ENCODE assay signal across 27 cellular contexts in the genomic region with DNA sequence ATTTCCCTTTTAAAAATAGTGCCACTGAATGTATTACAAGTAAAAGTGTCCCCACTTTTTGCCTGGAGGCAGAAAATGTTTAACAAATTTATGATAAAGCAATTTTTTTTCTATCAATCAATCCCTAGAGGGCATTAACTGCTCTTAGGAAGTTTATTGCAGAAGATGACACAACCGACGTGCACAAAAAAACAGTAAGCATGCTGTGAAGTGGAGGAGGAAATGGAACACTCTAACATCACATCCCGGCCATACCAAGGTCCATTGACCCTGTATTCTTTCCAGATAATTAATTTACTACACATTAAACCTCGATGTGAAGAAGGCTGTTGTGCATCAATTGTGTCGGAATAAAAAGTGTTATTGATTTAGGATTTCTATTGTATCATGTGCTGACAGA.
"Had no signal": no experiment of that assay in that cellular context is flagged by ENCODE, and none has a peak within 500 bp of the region (broad histone marks: within the 10 kb centered on the region; RNA-seq: fewer than 3 reads in every experiment).

No MANE protein-coding gene starts in this region.

- H3K4me1 Mint-ChIP-seq: activated naive CD8-positive, alpha-beta T cell treated with anti-CD3 and anti-CD28 coated beads, Interleukin-2, amount 50 U/mL, for 24 hours; central memory CD8-positive, alpha-beta T cell had no signal

- ATAC-seq: activated CD8-positive, alpha-beta T cell treated with anti-CD3 and anti-CD28 coated beads, Interleukin-2, amount 10 ng/mL, durations not matched to agents 7 days and 5 days; activated naive CD4-positive, alpha-beta T cell treated with anti-CD3 and anti-CD28 coated beads, Interleukin-2, amount 50 U/mL, for 72 hours; activated naive CD8-positive, alpha-beta T cell treated with anti-CD3 and anti-CD28 coated beads, Interleukin-2, amount 50 U/mL, for 24 hours; body of pancreas; WTC11 had no signal

- H3K4me3 Mint-ChIP-seq: activated CD8-positive, alpha-beta T cell treated with anti-CD3 and anti-CD28 coated beads, Interleukin-2, amount 10 ng/mL, durations not matched to agents 7 days and 5 days; activated naive CD8-positive, alpha-beta T cell treated with anti-CD3 and anti-CD28 coated beads, Interleukin-2, amount 50 U/mL, for 24 hours; central memory CD8-positive, alpha-beta T cell; T-helper 1 cell treated with Interleukin-12 subunit alpha and Interleukin-12 subunit beta and Interleukin-4 antibody, amounts not matched to agents 30 μg/mL and 1 μg/mL, for 36 hours; WTC11 had no signal

- H3K36me3 ChIP-seq: ascending aorta had no signal

- H2AFZ ChIP-seq: PC-9 had no signal

- H3K4me2 ChIP-seq: PC-9 had no signal

- H3K4me1 ChIP-seq: ascending aorta, body of pancreas had no signal

- H3K27me3 ChIP-seq: ascending aorta, body of pancreas had no signal

- H3K27ac ChIP-seq: ascending aorta, body of pancreas, PC-9 had no signal

- H3K27ac Mint-ChIP-seq: activated CD8-positive, alpha-beta T cell treated with anti-CD3 and anti-CD28 coated beads, Interleukin-2, amount 10 ng/mL, durations not matched to agents 7 days and 5 days; activated naive CD4-positive, alpha-beta T cell treated with anti-CD3 and anti-CD28 coated beads, Interleukin-2, amount 50 U/mL, for 72 hours; activated naive CD8-positive, alpha-beta T cell treated with anti-CD3 and anti-CD28 coated beads, Interleukin-2, amount 50 U/mL, for 24 hours; T-helper 1 cell treated with Interleukin-12 subunit alpha and Interleukin-12 subunit beta and Interleukin-4 antibody, amounts not matched to agents 30 μg/mL and 1 μg/mL, for 36 hours; WTC11 had no signal

- H3K4me3 ChIP-seq: ascending aorta, body of pancreas, PC-9 had no signal

- DNase-seq: activated CD4-positive, alpha-beta T cell treated with anti-CD3 and anti-CD28 coated beads for 48 hours; activated CD4-positive, alpha-beta T cell treated with anti-CD3 and anti-CD28 coated beads, Interleukin-2, amount 50 U/mL, for 4 hours; activated CD4-positive, CD25-positive, alpha-beta regulatory T cell treated with anti-CD3 and anti-CD28 coated beads, Interleukin-2, amount 50 U/mL, for 72 hours; activated CD8-positive, alpha-beta memory T cell treated with anti-CD3 and anti-CD28 coated beads, Interleukin-2, amount 50 U/mL, for 48 hours; activated CD8-positive, alpha-beta T cell treated with anti-CD3 and anti-CD28 coated beads, Interleukin-2, amount 10 ng/mL, durations not matched to agents 7 days and 5 days; activated effector memory CD4-positive, alpha-beta T cell treated with Interleukin-2 at 50 U/mL for 16 hours; activated naive CD4-positive, alpha-beta T cell treated with Interleukin-2 at 50 U/mL for 16 hours; activated naive CD8-positive, alpha-beta T cell treated with anti-CD3 and anti-CD28 coated beads, Interleukin-2, amount 50 U/mL, for 24 hours; activated T-cell treated with anti-CD3 and anti-CD28 coated beads, Interleukin-2, amount 50 U/mL, for 1 hour; amniotic stem cell; body of pancreas; IMR-90; Kasumi-1; KBM-7; NCI-H1048; NCI-H146; NCI-H187 treated with DMSO at 0.1 percent for 48 hours; NCI-H2081 treated with DMSO at 0.1 percent for 48 hours; NCI-H446; NCI-H526; PC-9; SHP77 treated with DMSO at 0.1 percent for 48 hours had no signal
